8 cellular contexts compared by ENCODE assay signal in genomic region chr22:46071451-46072029, GRCh38.
DNase-seq lines count a peak whose midpoint lies in the region; TF ChIP-seq lines count a peak whose summit lies in the region.

No MANE protein-coding gene starts in this region.

- H3K4me1 ChIP-seq in Peyer's patch: peaks cover 6 to 36% (median 9%) of the 10 kb centered on the region in 4 donors
- H3K4me1 ChIP-seq in neutrophil (ENCODE audit: control insufficient read depth in 1 of 2, insufficient read depth in 1 of 2, low read depth in 1 of 2, low read length in 1 of 2): peaks cover 27 to 59% of the 10 kb centered on the region in 2 experiments
- H3K4me1 ChIP-seq in transverse colon: peaks cover 32 to 55% (median 51%) of the 10 kb centered on the region in 4 donors

- TF ChIP-seq POLR2A in Peyer's patch (IDR thresholded peaks at IDR 0.05) (peak in 1 of 2 donors; percentile 33), transverse colon (IDR thresholded peaks at IDR 0.05) (no peak)

- H3K36me3 ChIP-seq in Peyer's patch (peaks cover 0 to 5% (median 0%) of the 10 kb centered on the region in 3 donors), neutrophil (peaks cover 13% of the 10 kb centered on the region), transverse colon (no peaks in the 10 kb centered on the region)

- no peaks in the 10 kb centered on the region for H3K9me3 ChIP-seq in Peyer's patch
- H3K9me3 ChIP-seq in neutrophil: no peaks in the 10 kb centered on the region
- H3K9me3 ChIP-seq in transverse colon: no peaks in the 10 kb centered on the region

- in situ Hi-C loops in transverse colon (cut with MboI; ENCODE audit: low pct_ligation_motif_present in 1 of 4, low pct_unique_long_range_greater_than_20kb in 1 of 4, low sequenced_read_pairs in 3 of 4): no loop called here

- H3K4me3 ChIP-seq in Peyer's patch (peak overlapping the region; percentile 69 to 86 (median 72)), neutrophil (ENCODE audit: low read depth in 1 of 2, low read length in 1 of 2) (peak overlapping the region; percentile 63 to 68), transverse colon (peak overlapping the region; percentile 67 to 90 (median 76))

- 1% methylated on average over 47 of the region's 98 CpGs; no CpG with 5 or more reads in 1 of the 2 donors for WGBS in transverse colon (ENCODE audit: low coverage in 1 of 2), 2 donors

- peak; percentile 39 for TF ChIP-seq EP300 in transverse colon (IDR thresholded peaks at IDR 0.05; ENCODE audit: low read depth)

- TF ChIP-seq CTCF in Peyer's patch (IDR thresholded peaks at IDR 0.05) (no peak), neutrophil (IDR thresholded peaks at IDR 0.05) (no peak), transverse colon (IDR thresholded peaks at IDR 0.05) (no peak)

- peak overlapping the region; percentile 77 to 100 (median 96) for H3K27ac ChIP-seq in Peyer's patch
- peak overlapping the region; percentile 63 for H3K27ac ChIP-seq in neutrophil
- peak overlapping the region; percentile 98 to 99 (median 98) for H3K27ac ChIP-seq in transverse colon

- peak; percentile 64 for DNase-seq in DMS114 treated with DMSO at 0.1 percent for 48 hours (lab: John Stamatoyannopoulos, UW; ENCODE audit: unreplicated experiment)
- peak; percentile 73 for DNase-seq in HS-27A (ENCODE audit: low read depth)
- peak; percentile 50 to 90 (median 87) for DNase-seq in Peyer's patch
- peak; percentile 80 for DNase-seq in activated naive CD4-positive, alpha-beta T cell treated with anti-CD3 and anti-CD28 coated beads, Interleukin-2, amount 50 U/mL, for 16 hours
- DNase-seq in globus pallidus (ENCODE audit: low spot score): peak; percentile 93
- peak; percentile 89 for DNase-seq in transverse colon
- no peak for DNase-seq in cortex of kidney (lab: John Stamatoyannopoulos, UW)

- H3K27me3 ChIP-seq in Peyer's patch (no peaks in the 10 kb centered on the region), neutrophil (no peaks in the 10 kb centered on the region), transverse colon (no peaks in the 10 kb centered on the region)

- intact Hi-C loops in transverse colon (cut with DNase I; ENCODE audit: low total_unique reads): loop anchor here (10.0 kb wide), 1 partner anchor 67 kb away; no protein-coding TSS in a partner anchor
